Comparison of ENCODE assay signal across 8 cellular contexts in genomic region chr2:101418704-101419663, GRCh38. TPM values are rescaled to one million over a fixed set of nuclear protein-coding genes. Genes with fewer than 3 reads are reported as not detected.
DNase-seq lines count a peak whose midpoint lies in the region; ATAC-seq lines count a peak whose summit lies in the region.

No MANE protein-coding gene starts in this region.

- no peaks in the 10 kb centered on the region for H3K79me1 ChIP-seq in mesendoderm (ENCODE audit: low read length)

- no peak overlapping the region for H4K8ac ChIP-seq in mesendoderm (ENCODE audit: low read depth, low read length)

- H3K4me2 ChIP-seq in mesendoderm (ENCODE audit: low read length), result no peak overlapping the region

- no peaks in the 10 kb centered on the region for H3K27me3 Mint-ChIP-seq in activated CD4-positive, alpha-beta T cell treated with anti-CD3 and anti-CD28 coated beads, Interleukin-2, amount 10 ng/mL, durations not matched to agents 24 days and 14 days

- no peak overlapping the region for H2BK15ac ChIP-seq in mesendoderm (replicated peaks; ENCODE audit: low read depth)

- no peak overlapping the region for H3K27ac ChIP-seq in mesendoderm (ENCODE audit: low read depth, low read length)

- H3K4me1 Mint-ChIP-seq in activated CD4-positive, alpha-beta T cell treated with anti-CD3 and anti-CD28 coated beads, Interleukin-2, amount 10 ng/mL, durations not matched to agents 24 days and 14 days, result no peaks in the 10 kb centered on the region

- no CpG with 5 or more reads among the region's 20 CpGs for WGBS in mesendoderm (ENCODE audit: extremely low coverage, insufficient coverage, low lambda C conversion rate)

- DNase-seq in SIG-M5 treated with dmso at 0.1 percent for 504 hours (lab: John Stamatoyannopoulos, UW; ENCODE audit: unreplicated experiment) (peak; percentile 71), SIG-M5 (lab: John Stamatoyannopoulos, UW) (no peak), NCI-H2227 treated with DMSO at 0.1 percent for 48 hours (lab: John Stamatoyannopoulos, UW) (peak; percentile 2), mesendoderm (peak; percentile 62)
- peak; percentile 89 for DNase-seq in activated CD4-positive, alpha-beta T cell treated with anti-CD3 and anti-CD28 coated beads, Interleukin-2, amount 10 ng/mL, durations not matched to agents 24 days and 14 days
- DNase-seq in effector CD8-positive, alpha-beta T cell (lab: John Stamatoyannopoulos, UW), result peak; percentile 25
- DNase-seq in stimulated activated CD8-positive, alpha-beta memory T cell treated with anti-CD3 and anti-CD28 coated beads, Interleukin-7, amount 100 ng/mL, for 4 hours (ENCODE audit: low read depth in 2 of 2), result peak; percentile 7 to 39

- no peaks in the 10 kb centered on the region for H3K36me3 Mint-ChIP-seq in activated CD4-positive, alpha-beta T cell treated with anti-CD3 and anti-CD28 coated beads, Interleukin-2, amount 10 ng/mL, durations not matched to agents 24 days and 14 days (ENCODE audit: low read depth)

- H3K27ac Mint-ChIP-seq in activated CD4-positive, alpha-beta T cell treated with anti-CD3 and anti-CD28 coated beads, Interleukin-2, amount 10 ng/mL, durations not matched to agents 24 days and 14 days, result no peak overlapping the region

- no peak overlapping the region for H3K9ac ChIP-seq in mesendoderm (ENCODE audit: low read length)

- intact Hi-C loops in activated CD4-positive, alpha-beta T cell treated with anti-CD3 and anti-CD28 coated beads, Interleukin-2, amount 10 ng/mL, durations not matched to agents 24 days and 14 days (cut with micrococcal nuclease), result loop anchor here (1.0 to 2.0 kb wide), 2 partner anchors 318 to 412 kb away; no protein-coding TSS in a partner anchor

- no peak overlapping the region for H4K5ac ChIP-seq in mesendoderm (ENCODE audit: low read length)

- no peak overlapping the region for H3K4me3 Mint-ChIP-seq in activated CD4-positive, alpha-beta T cell treated with anti-CD3 and anti-CD28 coated beads, Interleukin-2, amount 10 ng/mL, durations not matched to agents 24 days and 14 days

- no peak overlapping the region for H3K4me3 ChIP-seq in mesendoderm (ENCODE audit: low read length)

- no peak overlapping the region for H3K18ac ChIP-seq in mesendoderm (ENCODE audit: low read length)

- H3K4ac ChIP-seq in mesendoderm (ENCODE audit: low read depth, low read length), result no peak overlapping the region

- H3K79me2 ChIP-seq in mesendoderm (ENCODE audit: control insufficient read depth, insufficient read depth, low read length), result no peaks in the 10 kb centered on the region

- no peak overlapping the region for H2BK120ac ChIP-seq in mesendoderm (ENCODE audit: low read depth, low read length)

- no peak overlapping the region for H3K23ac ChIP-seq in mesendoderm (ENCODE audit: low read length)

- H3K56ac ChIP-seq in mesendoderm (ENCODE audit: low read length), result no peak overlapping the region

- no peak overlapping the region for H2BK5ac ChIP-seq in mesendoderm (ENCODE audit: low read length)

- no peaks in the 10 kb centered on the region for H3K4me1 ChIP-seq in mesendoderm (ENCODE audit: control insufficient read depth, low read depth, low read length)

- H3K36me3 ChIP-seq in mesendoderm (ENCODE audit: control insufficient read depth, insufficient read depth, low read length), result no peaks in the 10 kb centered on the region

- no peak for ATAC-seq in GM18502 (IDR thresholded peaks at IDR 0.05; ENCODE audit: poor library complexity, unreplicated experiment)

- no peaks in the 10 kb centered on the region for H3K27me3 ChIP-seq in mesendoderm (ENCODE audit: insufficient read depth, low read length, poor library complexity)

- H3K9me3 Mint-ChIP-seq in activated CD4-positive, alpha-beta T cell treated with anti-CD3 and anti-CD28 coated beads, Interleukin-2, amount 10 ng/mL, durations not matched to agents 24 days and 14 days, result no peaks in the 10 kb centered on the region

- no peak overlapping the region for H2AK5ac ChIP-seq in mesendoderm (ENCODE audit: low read length)

RNA-seq across cellular contexts. Expression of gene CREG2, which starts 31.7 kb away (rescaled TPM):
- total RNA-seq in activated CD4-positive, alpha-beta T cell treated with anti-CD3 and anti-CD28 coated beads, Interleukin-2, amount 10 ng/mL, durations not matched to agents 24 days and 14 days, result not detected in 2 replicates
- 0.08 TPM for polyA plus RNA-seq in mesendoderm (2013, experiment 1 of 2)
- polyA plus RNA-seq in mesendoderm (2013, experiment 2 of 2), result 0.08 TPM

RNA-seq across cellular contexts. Expression of gene RFX8, which starts 55.9 kb away (rescaled TPM):
- 0.38 and 0.49 TPM in 2 replicates for total RNA-seq in activated CD4-positive, alpha-beta T cell treated with anti-CD3 and anti-CD28 coated beads, Interleukin-2, amount 10 ng/mL, durations not matched to agents 24 days and 14 days
- polyA plus RNA-seq in mesendoderm (2013, experiment 1 of 2), result 0.10 TPM
- 0.27 TPM for polyA plus RNA-seq in mesendoderm (2013, experiment 2 of 2)
